1 cellular context compared by ENCODE assay signal in genomic region chr17:82297804-82298537, GRCh38.
TF ChIP-seq lines count a peak whose summit lies in the region.

No MANE protein-coding gene starts in this region.

TF ChIP-seq in A549, 52 proteins besides CTCF, POLR2A, EP300 and RAD21 (continued from another document):
- TF ChIP-seq HES2 (IDR thresholded peaks at IDR 0.05) (no peak), HOXB13 (CRISPR knock-in tag; IDR thresholded peaks at IDR 0.05; ENCODE audit: low read depth) (0 out of 2 replicates have a peak, but pooled peaks have one; percentile 18), GATA3 (IDR thresholded peaks at IDR 0.05; ENCODE audit: borderline replicate concordance) (no peak; the same call in 1 of the 2 replicates), RARB (CRISPR knock-in tag; IDR thresholded peaks at IDR 0.05) (no peak), EHF (CRISPR knock-in tag; IDR thresholded peaks at IDR 0.05) (peak; percentile 56; the same call in 1 of the 2 replicates), MAX (IDR thresholded peaks at IDR 0.05) (peak; percentile 72)
